Comparison of ENCODE assay signal across 10 cellular contexts in genomic region chr9:36207016-36207415, GRCh38. TPM values are rescaled to one million over a fixed set of nuclear protein-coding genes. Genes with fewer than 3 reads are reported as not detected.
A peak's percentile ranks its signal among the peaks of the same experiment; 100 is the strongest.
DNase-seq lines count a peak whose midpoint lies in the region; ATAC-seq and TF ChIP-seq lines count a peak whose summit lies in the region.
"Had no signal": no experiment of that assay in that cellular context is flagged by ENCODE, and none has a peak within 500 bp of the region (broad histone marks: within the 10 kb centered on the region; RNA-seq: fewer than 3 reads in every experiment).

No MANE protein-coding gene starts in this region.

- H3K4me1 ChIP-seq in thyroid gland: peaks cover 0 to 21% of the 10 kb centered on the region in 2 donors

- DNase-seq in C1 segment of cervical spinal cord (lab: John Stamatoyannopoulos, UW) (peak in 9 of 14 donors; percentile 20 to 70 (median 34)), RKO (ENCODE audit: low spot score) (peak; percentile 21), endothelial cell (ENCODE audit: low spot score) (no peak), nucleus accumbens (lab: John Stamatoyannopoulos, UW) (peak in 44 of 56 donors; percentile 10 to 75 (median 44)), thyroid gland (no peak), NOMO-1 treated with dmso at 0.1 percent for 144 hours (lab: John Stamatoyannopoulos, UW; ENCODE audit: unreplicated experiment) (no peak), epidermal melanocyte (ENCODE audit: insufficient read length, low spot score) (no peak)
- DNase-seq: DND-41 had no signal

- no peak for TF ChIP-seq POLR2A in thyroid gland (IDR thresholded peaks at IDR 0.05)

- no peaks in the 10 kb centered on the region for H3K9me3 ChIP-seq in thyroid gland
- H3K9me3 ChIP-seq: esophagus muscularis mucosa had no signal

- no peaks in the 10 kb centered on the region for H3K27me3 ChIP-seq in thyroid gland
- H3K27me3 ChIP-seq: esophagus muscularis mucosa had no signal

- no peak for ATAC-seq in activated CD4-positive, CD25-positive, alpha-beta regulatory T cell treated with anti-CD3 and anti-CD28 coated beads, Interleukin-2, amount 50 U/mL, for 24 hours

- no peaks in the 10 kb centered on the region for H3K9me3 Mint-ChIP-seq in endothelial cell (ENCODE audit: unreplicated experiment)

- H3K4me1 Mint-ChIP-seq in endothelial cell (ENCODE audit: unreplicated experiment): peaks cover 43% of the 10 kb centered on the region

- H3K36me3 Mint-ChIP-seq in endothelial cell (ENCODE audit: low read depth, unreplicated experiment): peaks cover 79% of the 10 kb centered on the region

- WGBS in thyroid gland, 2 donors: 83 to 93% methylated on average over 4 of the region's 4 CpGs

- intact Hi-C loops in thyroid gland (cut with DNase I): no loop called here

- TF ChIP-seq CTCF in endothelial cell (IDR thresholded peaks at IDR 0.05; ENCODE audit: unreplicated experiment) (no peak), thyroid gland (IDR thresholded peaks at IDR 0.05) (no peak)

- H3K27me3 Mint-ChIP-seq in endothelial cell (ENCODE audit: unreplicated experiment): peaks cover 9% of the 10 kb centered on the region

- no peak overlapping the region for H3K27ac ChIP-seq in thyroid gland
- H3K27ac ChIP-seq: esophagus muscularis mucosa had no signal

- peaks cover 64 to 78% of the 10 kb centered on the region in 2 donors for H3K36me3 ChIP-seq in thyroid gland

- peak overlapping the region; percentile 52 for H3K27ac Mint-ChIP-seq in endothelial cell (ENCODE audit: unreplicated experiment)

- no peak overlapping the region for H3K4me3 Mint-ChIP-seq in endothelial cell (ENCODE audit: unreplicated experiment)

- H3K4me3 ChIP-seq in thyroid gland (replicated peaks in 1 of 3): no peak overlapping the region
- H3K4me3 ChIP-seq: esophagus muscularis mucosa had no signal

RNA-seq across cellular contexts. Expression of gene CLTA, which starts 16.3 kb away (rescaled TPM):
- total RNA-seq in endothelial cell (ENCODE audit: unreplicated experiment) (330 TPM), thyroid gland (100 to 1,000 TPM; 215 to 373 (median 259) TPM)

RNA-seq across cellular contexts. Expression of gene CCIN, which starts 37.8 kb away (rescaled TPM):
- total RNA-seq in endothelial cell (ENCODE audit: unreplicated experiment): not detected
- under 1 TPM in 1 of 4 donors, not detected in 3; 0.40 TPM for total RNA-seq in thyroid gland

RNA-seq across cellular contexts. Expression of gene GNE, which starts 51.2 kb away (rescaled TPM):
- total RNA-seq in endothelial cell (ENCODE audit: unreplicated experiment) (12.0 TPM), thyroid gland (10 to 100 TPM; 15.0 to 24.3 (median 16.1) TPM)

Comparison
In these comparisons a context has a peak if more than half of its experiments do, and no peak if none do; other contexts are left out.
1. DNase-seq: peak in C1 segment of cervical spinal cord (9 of 14), RKO (single experiment) and nucleus accumbens (44 of 56); none in endothelial cell (single experiment), thyroid gland (0 of 2), NOMO-1 treated with dmso at 0.1 percent for 144 hours (single experiment) and epidermal melanocyte (single experiment).